ENCODE assay signal across 1 cellular context in the genomic region with DNA sequence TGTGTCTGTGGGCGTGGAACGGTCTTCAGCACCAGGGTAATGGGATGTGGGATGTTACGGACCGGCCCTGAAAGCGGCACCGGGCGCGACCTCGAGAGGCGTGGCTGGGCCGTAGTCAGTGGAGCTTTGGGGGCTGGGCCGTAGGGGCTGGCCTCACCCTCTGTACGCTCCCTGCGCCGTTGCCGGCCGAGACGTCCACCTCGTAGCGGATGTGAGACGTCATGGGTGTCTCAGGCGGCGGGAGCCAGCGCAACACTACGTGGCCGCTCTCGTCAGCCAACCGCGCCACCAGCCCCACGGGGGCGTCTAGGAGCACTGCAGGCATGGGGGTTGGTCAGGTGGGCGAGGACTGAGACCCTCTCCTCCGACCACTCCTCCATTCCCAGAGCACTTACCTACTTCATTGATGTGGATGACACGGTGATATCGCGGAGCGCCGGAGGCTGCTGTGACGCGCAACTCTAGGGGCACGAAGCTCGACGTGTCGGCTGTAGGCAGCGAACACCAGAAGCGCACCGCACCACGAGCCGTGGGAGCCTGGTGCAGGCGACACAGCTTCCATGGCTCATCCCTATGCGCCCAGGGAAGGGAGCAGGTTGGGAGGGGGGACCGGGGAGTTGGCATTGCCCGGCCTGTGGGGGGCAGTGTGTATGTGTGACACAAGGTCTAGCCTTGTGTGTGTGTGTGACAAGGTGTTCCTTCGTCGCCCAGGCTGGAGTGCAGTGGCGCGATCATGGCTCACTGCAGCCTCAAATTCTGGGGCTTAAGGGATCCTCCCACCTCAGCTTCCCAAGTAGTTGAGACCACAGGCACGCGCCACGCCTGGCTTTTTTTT.
TF ChIP-seq lines count a peak whose summit lies in the region.

No MANE protein-coding gene starts in this region.

TF ChIP-seq in A549, 52 proteins besides CTCF, POLR2A, EP300 and RAD21 (continued from another document):
- TF ChIP-seq, protein P1, sequence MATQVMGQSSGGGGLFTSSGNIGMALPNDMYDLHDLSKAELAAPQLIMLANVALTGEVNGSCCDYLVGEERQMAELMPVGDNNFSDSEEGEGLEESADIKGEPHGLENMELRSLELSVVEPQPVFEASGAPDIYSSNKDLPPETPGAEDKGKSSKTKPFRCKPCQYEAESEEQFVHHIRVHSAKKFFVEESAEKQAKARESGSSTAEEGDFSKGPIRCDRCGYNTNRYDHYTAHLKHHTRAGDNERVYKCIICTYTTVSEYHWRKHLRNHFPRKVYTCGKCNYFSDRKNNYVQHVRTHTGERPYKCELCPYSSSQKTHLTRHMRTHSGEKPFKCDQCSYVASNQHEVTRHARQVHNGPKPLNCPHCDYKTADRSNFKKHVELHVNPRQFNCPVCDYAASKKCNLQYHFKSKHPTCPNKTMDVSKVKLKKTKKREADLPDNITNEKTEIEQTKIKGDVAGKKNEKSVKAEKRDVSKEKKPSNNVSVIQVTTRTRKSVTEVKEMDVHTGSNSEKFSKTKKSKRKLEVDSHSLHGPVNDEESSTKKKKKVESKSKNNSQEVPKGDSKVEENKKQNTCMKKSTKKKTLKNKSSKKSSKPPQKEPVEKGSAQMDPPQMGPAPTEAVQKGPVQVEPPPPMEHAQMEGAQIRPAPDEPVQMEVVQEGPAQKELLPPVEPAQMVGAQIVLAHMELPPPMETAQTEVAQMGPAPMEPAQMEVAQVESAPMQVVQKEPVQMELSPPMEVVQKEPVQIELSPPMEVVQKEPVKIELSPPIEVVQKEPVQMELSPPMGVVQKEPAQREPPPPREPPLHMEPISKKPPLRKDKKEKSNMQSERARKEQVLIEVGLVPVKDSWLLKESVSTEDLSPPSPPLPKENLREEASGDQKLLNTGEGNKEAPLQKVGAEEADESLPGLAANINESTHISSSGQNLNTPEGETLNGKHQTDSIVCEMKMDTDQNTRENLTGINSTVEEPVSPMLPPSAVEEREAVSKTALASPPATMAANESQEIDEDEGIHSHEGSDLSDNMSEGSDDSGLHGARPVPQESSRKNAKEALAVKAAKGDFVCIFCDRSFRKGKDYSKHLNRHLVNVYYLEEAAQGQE (IDR thresholded peaks at IDR 0.05), result no peak
- no peak for TF ChIP-seq ZSCAN20 (CRISPR knock-in tag; IDR thresholded peaks at IDR 0.05)
- TF ChIP-seq EHMT2 (IDR thresholded peaks at IDR 0.05; ENCODE audit: low read depth), result no peak
- TF ChIP-seq, protein P2, sequence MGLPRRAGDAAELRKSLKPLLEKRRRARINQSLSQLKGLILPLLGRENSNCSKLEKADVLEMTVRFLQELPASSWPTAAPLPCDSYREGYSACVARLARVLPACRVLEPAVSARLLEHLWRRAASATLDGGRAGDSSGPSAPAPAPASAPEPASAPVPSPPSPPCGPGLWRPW (IDR thresholded peaks at IDR 0.05), result no peak
- TF ChIP-seq GATA3 (IDR thresholded peaks at IDR 0.05; ENCODE audit: borderline replicate concordance), result no peak
- no peak for TF ChIP-seq CBX8 (IDR thresholded peaks at IDR 0.05)
- TF ChIP-seq RNF2 (IDR thresholded peaks at IDR 0.05; ENCODE audit: borderline replicate concordance, low read depth), result no peak
- no peak for TF ChIP-seq NFE2L2 (conservative IDR thresholded peaks at IDR 0.05; ENCODE audit: low read length)
- TF ChIP-seq, protein P3, sequence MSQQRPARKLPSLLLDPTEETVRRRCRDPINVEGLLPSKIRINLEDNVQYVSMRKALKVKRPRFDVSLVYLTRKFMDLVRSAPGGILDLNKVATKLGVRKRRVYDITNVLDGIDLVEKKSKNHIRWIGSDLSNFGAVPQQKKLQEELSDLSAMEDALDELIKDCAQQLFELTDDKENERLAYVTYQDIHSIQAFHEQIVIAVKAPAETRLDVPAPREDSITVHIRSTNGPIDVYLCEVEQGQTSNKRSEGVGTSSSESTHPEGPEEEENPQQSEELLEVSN (IDR thresholded peaks at IDR 0.05; ENCODE audit: borderline replicate concordance, low read depth), result peak; percentile 80
- no peak for TF ChIP-seq ZC3H11A (IDR thresholded peaks at IDR 0.05)
- TF ChIP-seq, protein P4, sequence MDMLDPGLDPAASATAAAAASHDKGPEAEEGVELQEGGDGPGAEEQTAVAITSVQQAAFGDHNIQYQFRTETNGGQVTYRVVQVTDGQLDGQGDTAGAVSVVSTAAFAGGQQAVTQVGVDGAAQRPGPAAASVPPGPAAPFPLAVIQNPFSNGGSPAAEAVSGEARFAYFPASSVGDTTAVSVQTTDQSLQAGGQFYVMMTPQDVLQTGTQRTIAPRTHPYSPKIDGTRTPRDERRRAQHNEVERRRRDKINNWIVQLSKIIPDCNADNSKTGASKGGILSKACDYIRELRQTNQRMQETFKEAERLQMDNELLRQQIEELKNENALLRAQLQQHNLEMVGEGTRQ (IDR thresholded peaks at IDR 0.05), result 0 out of 2 replicates have a peak, but pooled peaks have one; percentile 35
- TF ChIP-seq, protein P5, sequence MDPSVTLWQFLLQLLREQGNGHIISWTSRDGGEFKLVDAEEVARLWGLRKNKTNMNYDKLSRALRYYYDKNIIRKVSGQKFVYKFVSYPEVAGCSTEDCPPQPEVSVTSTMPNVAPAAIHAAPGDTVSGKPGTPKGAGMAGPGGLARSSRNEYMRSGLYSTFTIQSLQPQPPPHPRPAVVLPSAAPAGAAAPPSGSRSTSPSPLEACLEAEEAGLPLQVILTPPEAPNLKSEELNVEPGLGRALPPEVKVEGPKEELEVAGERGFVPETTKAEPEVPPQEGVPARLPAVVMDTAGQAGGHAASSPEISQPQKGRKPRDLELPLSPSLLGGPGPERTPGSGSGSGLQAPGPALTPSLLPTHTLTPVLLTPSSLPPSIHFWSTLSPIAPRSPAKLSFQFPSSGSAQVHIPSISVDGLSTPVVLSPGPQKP (IDR thresholded peaks at IDR 0.05; ENCODE audit: low read depth, low read length), result no peak
- TF ChIP-seq KDM5A (IDR thresholded peaks at IDR 0.05), result 0 out of 2 replicates have a peak, but pooled peaks have one; percentile 8
- TF ChIP-seq JUN (IDR thresholded peaks at IDR 0.05), result no peak; a peak in 1 of 5 replicates
